24 cellular contexts compared by ENCODE assay signal in the genomic region with DNA sequence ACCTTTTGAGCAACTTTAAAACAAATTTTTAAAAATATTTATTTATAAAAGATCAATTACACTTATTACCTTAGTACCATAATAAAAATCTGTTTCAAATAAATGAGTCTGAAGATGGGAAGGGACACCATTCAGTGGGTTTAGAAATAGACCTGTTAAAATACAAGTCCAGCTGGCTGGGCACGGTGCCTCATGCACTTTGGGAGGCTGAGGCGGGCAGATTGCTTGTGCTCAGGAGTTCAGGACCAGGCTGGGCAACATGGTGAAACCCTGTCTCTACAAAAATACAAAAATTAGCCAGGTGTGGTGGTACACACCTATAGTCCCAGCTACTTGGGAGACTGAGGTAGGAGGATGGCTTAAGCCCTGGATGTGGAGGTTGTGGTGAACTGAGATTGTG.
"Had no signal": no experiment of that assay in that cellular context is flagged by ENCODE, and none has a peak within 500 bp of the region (broad histone marks: within the 10 kb centered on the region; RNA-seq: fewer than 3 reads in every experiment).

No MANE protein-coding gene starts in this region.

- DNase-seq: naive thymus-derived CD4-positive, alpha-beta T cell; natural killer cell; occipital lobe; ovary; posterior cingulate gyrus; psoas muscle; right lobe of liver; sigmoid colon; small intestine; stimulated activated CD4-positive, alpha-beta T cell treated with anti-CD3 and anti-CD28 coated beads, Interleukin-15, amount 100 ng/mL, for 24 hours; stimulated activated CD4-positive, alpha-beta T cell treated with anti-CD3 and anti-CD28 coated beads, Interleukin-2, amount 100 ng/mL, for 24 hours; stimulated activated CD4-positive, alpha-beta T cell treated with anti-CD3 and anti-CD28 coated beads, Interleukin-2, amount 100 ng/mL, for 48 hours; stimulated activated CD4-positive, alpha-beta T cell treated with anti-CD3 and anti-CD28 coated beads, Interleukin-4, amount 100 ng/mL, for 24 hours; stimulated activated naive B cell treated with anti-CD40 and anti-IgM and Interleukin-4, amounts not matched to agents 10 μg/mL and 1 μg/mL and 100 μg/mL, for 72 hours; stimulated activated naive CD4-positive, alpha-beta T cell treated with Interleukin-2 at 50 U/mL for 16 hours; stomach; thyroid gland; upper lobe of right lung; uterus had no signal

- H3K27me3 ChIP-seq: neural progenitor cell, ovary, right lobe of liver, sigmoid colon, stomach, thyroid gland, tibial nerve, upper lobe of right lung, uterus had no signal

- H3K36me3 ChIP-seq: neural progenitor cell, ovary, right lobe of liver, sigmoid colon, stomach, thoracic aorta, thyroid gland, tibial nerve, upper lobe of right lung, uterus had no signal

- H3K9me3 ChIP-seq: ovary, psoas muscle, right lobe of liver, sigmoid colon, stomach, thoracic aorta, thyroid gland, tibial nerve, upper lobe of right lung, uterus had no signal

- H2AFZ ChIP-seq: neural progenitor cell, parathyroid adenoma had no signal

- H3K27ac ChIP-seq: neural progenitor cell, ovary, parathyroid adenoma, psoas muscle, right lobe of liver, sigmoid colon, stomach, thoracic aorta, thyroid gland, tibial nerve, upper lobe of right lung, uterus had no signal

- H3K4me3 ChIP-seq: neural progenitor cell, ovary, psoas muscle, right lobe of liver, sigmoid colon, stomach, thoracic aorta, thyroid gland, tibial nerve, upper lobe of right lung, uterus had no signal

- H3K9ac ChIP-seq: neural progenitor cell, parathyroid adenoma had no signal

- H3K4me1 ChIP-seq: parathyroid adenoma had no signal

- ATAC-seq: naive thymus-derived CD4-positive, alpha-beta T cell; natural killer cell; psoas muscle; right lobe of liver; stimulated activated effector memory CD8-positive, alpha-beta T cell treated with anti-CD3 and anti-CD28 coated beads, Interleukin-12 subunit alpha, Interleukin-12 subunit beta, amount 100 ng/mL, for 72 hours; stimulated activated naive B cell treated with anti-CD40 and anti-IgM and Interleukin-4, amounts not matched to agents 10 μg/mL and 1 μg/mL and 100 μg/mL, for 72 hours; upper lobe of right lung had no signal
